ENCODE assay signal across 1 cellular context in the genomic region with DNA sequence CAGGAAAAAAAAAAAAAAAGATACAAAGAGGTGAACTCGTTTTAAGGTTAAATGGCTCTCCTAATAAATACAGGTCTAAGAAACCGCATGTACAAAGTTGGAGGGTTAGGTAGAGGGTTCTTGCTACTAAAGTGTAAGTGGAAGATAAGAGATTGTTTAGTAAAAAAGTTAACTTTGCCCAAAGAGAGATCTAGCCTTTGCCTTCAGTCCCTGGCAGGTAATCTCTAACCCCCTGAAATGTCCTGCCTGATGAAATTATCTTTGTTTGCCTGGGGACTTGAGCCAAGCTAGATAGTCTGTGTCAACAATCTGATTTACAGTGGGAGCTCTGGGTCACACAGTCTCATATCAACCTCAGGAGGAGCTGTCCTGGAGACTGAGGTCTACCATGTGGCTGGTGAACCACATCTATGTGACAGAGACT.
A peak's percentile ranks its signal among the peaks of the same experiment; 100 is the strongest.
TF ChIP-seq lines count a peak whose summit lies in the region.

No MANE protein-coding gene starts in this region.

TF ChIP-seq in K562, 482 proteins besides CTCF, POLR2A, EP300 and RAD21 (continued from another document and continues in another):
- TF ChIP-seq, protein P1, sequence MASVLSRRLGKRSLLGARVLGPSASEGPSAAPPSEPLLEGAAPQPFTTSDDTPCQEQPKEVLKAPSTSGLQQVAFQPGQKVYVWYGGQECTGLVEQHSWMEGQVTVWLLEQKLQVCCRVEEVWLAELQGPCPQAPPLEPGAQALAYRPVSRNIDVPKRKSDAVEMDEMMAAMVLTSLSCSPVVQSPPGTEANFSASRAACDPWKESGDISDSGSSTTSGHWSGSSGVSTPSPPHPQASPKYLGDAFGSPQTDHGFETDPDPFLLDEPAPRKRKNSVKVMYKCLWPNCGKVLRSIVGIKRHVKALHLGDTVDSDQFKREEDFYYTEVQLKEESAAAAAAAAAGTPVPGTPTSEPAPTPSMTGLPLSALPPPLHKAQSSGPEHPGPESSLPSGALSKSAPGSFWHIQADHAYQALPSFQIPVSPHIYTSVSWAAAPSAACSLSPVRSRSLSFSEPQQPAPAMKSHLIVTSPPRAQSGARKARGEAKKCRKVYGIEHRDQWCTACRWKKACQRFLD (CRISPR knock-in tag; IDR thresholded peaks at IDR 0.05): no peak
- TF ChIP-seq POU5F1 (IDR thresholded peaks at IDR 0.05; ENCODE audit: borderline replicate concordance, low read depth, low read length, partially characterized antibody) (no peak), PCBP1 (IDR thresholded peaks at IDR 0.05; ENCODE audit: low read depth, low read length, poor library complexity, severe bottlenecking) (no peak), SMARCE1 (IDR thresholded peaks at IDR 0.05) (peak; percentile 79), ZNF165 (CRISPR knock-in tag; IDR thresholded peaks at IDR 0.05; ENCODE audit: borderline replicate concordance) (no peak), RBM34 (IDR thresholded peaks at IDR 0.05; ENCODE audit: borderline replicate concordance, insufficient read depth, low read length) (no peak), GTF2E2 (tag; IDR thresholded peaks at IDR 0.05) (no peak), SREBF2 (CRISPR knock-in tag; IDR thresholded peaks at IDR 0.05) (no peak), SLC30A9 (CRISPR knock-in tag; IDR thresholded peaks at IDR 0.05) (no peak), SMC3 (conservative IDR thresholded peaks at IDR 0.05; ENCODE audit: insufficient read depth, low read depth, low read length) (no peak), BACH1 (tag; IDR thresholded peaks at IDR 0.05) (no peak), SMARCC2 (IDR thresholded peaks at IDR 0.05; ENCODE audit: low read depth) (peak; percentile 63), NONO (IDR thresholded peaks at IDR 0.05; ENCODE audit: low read depth in 2 of 2, low read length in 1 of 2) (no peak; a peak in 1 of 4 replicates), HIVEP1 (CRISPR knock-in tag; IDR thresholded peaks at IDR 0.05) (no peak), POLR3A (IDR thresholded peaks at IDR 0.05; ENCODE audit: borderline replicate concordance, extremely low read depth, insufficient read depth, insufficient read length) (no peak), HDGF (IDR thresholded peaks at IDR 0.05) (no peak)
- TF ChIP-seq, protein P2, sequence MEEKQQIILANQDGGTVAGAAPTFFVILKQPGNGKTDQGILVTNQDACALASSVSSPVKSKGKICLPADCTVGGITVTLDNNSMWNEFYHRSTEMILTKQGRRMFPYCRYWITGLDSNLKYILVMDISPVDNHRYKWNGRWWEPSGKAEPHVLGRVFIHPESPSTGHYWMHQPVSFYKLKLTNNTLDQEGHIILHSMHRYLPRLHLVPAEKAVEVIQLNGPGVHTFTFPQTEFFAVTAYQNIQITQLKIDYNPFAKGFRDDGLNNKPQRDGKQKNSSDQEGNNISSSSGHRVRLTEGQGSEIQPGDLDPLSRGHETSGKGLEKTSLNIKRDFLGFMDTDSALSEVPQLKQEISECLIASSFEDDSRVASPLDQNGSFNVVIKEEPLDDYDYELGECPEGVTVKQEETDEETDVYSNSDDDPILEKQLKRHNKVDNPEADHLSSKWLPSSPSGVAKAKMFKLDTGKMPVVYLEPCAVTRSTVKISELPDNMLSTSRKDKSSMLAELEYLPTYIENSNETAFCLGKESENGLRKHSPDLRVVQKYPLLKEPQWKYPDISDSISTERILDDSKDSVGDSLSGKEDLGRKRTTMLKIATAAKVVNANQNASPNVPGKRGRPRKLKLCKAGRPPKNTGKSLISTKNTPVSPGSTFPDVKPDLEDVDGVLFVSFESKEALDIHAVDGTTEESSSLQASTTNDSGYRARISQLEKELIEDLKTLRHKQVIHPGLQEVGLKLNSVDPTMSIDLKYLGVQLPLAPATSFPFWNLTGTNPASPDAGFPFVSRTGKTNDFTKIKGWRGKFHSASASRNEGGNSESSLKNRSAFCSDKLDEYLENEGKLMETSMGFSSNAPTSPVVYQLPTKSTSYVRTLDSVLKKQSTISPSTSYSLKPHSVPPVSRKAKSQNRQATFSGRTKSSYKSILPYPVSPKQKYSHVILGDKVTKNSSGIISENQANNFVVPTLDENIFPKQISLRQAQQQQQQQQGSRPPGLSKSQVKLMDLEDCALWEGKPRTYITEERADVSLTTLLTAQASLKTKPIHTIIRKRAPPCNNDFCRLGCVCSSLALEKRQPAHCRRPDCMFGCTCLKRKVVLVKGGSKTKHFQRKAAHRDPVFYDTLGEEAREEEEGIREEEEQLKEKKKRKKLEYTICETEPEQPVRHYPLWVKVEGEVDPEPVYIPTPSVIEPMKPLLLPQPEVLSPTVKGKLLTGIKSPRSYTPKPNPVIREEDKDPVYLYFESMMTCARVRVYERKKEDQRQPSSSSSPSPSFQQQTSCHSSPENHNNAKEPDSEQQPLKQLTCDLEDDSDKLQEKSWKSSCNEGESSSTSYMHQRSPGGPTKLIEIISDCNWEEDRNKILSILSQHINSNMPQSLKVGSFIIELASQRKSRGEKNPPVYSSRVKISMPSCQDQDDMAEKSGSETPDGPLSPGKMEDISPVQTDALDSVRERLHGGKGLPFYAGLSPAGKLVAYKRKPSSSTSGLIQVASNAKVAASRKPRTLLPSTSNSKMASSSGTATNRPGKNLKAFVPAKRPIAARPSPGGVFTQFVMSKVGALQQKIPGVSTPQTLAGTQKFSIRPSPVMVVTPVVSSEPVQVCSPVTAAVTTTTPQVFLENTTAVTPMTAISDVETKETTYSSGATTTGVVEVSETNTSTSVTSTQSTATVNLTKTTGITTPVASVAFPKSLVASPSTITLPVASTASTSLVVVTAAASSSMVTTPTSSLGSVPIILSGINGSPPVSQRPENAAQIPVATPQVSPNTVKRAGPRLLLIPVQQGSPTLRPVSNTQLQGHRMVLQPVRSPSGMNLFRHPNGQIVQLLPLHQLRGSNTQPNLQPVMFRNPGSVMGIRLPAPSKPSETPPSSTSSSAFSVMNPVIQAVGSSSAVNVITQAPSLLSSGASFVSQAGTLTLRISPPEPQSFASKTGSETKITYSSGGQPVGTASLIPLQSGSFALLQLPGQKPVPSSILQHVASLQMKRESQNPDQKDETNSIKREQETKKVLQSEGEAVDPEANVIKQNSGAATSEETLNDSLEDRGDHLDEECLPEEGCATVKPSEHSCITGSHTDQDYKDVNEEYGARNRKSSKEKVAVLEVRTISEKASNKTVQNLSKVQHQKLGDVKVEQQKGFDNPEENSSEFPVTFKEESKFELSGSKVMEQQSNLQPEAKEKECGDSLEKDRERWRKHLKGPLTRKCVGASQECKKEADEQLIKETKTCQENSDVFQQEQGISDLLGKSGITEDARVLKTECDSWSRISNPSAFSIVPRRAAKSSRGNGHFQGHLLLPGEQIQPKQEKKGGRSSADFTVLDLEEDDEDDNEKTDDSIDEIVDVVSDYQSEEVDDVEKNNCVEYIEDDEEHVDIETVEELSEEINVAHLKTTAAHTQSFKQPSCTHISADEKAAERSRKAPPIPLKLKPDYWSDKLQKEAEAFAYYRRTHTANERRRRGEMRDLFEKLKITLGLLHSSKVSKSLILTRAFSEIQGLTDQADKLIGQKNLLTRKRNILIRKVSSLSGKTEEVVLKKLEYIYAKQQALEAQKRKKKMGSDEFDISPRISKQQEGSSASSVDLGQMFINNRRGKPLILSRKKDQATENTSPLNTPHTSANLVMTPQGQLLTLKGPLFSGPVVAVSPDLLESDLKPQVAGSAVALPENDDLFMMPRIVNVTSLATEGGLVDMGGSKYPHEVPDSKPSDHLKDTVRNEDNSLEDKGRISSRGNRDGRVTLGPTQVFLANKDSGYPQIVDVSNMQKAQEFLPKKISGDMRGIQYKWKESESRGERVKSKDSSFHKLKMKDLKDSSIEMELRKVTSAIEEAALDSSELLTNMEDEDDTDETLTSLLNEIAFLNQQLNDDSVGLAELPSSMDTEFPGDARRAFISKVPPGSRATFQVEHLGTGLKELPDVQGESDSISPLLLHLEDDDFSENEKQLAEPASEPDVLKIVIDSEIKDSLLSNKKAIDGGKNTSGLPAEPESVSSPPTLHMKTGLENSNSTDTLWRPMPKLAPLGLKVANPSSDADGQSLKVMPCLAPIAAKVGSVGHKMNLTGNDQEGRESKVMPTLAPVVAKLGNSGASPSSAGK (IDR thresholded peaks at IDR 0.05): peak; percentile 28
- TF ChIP-seq, protein P3, sequence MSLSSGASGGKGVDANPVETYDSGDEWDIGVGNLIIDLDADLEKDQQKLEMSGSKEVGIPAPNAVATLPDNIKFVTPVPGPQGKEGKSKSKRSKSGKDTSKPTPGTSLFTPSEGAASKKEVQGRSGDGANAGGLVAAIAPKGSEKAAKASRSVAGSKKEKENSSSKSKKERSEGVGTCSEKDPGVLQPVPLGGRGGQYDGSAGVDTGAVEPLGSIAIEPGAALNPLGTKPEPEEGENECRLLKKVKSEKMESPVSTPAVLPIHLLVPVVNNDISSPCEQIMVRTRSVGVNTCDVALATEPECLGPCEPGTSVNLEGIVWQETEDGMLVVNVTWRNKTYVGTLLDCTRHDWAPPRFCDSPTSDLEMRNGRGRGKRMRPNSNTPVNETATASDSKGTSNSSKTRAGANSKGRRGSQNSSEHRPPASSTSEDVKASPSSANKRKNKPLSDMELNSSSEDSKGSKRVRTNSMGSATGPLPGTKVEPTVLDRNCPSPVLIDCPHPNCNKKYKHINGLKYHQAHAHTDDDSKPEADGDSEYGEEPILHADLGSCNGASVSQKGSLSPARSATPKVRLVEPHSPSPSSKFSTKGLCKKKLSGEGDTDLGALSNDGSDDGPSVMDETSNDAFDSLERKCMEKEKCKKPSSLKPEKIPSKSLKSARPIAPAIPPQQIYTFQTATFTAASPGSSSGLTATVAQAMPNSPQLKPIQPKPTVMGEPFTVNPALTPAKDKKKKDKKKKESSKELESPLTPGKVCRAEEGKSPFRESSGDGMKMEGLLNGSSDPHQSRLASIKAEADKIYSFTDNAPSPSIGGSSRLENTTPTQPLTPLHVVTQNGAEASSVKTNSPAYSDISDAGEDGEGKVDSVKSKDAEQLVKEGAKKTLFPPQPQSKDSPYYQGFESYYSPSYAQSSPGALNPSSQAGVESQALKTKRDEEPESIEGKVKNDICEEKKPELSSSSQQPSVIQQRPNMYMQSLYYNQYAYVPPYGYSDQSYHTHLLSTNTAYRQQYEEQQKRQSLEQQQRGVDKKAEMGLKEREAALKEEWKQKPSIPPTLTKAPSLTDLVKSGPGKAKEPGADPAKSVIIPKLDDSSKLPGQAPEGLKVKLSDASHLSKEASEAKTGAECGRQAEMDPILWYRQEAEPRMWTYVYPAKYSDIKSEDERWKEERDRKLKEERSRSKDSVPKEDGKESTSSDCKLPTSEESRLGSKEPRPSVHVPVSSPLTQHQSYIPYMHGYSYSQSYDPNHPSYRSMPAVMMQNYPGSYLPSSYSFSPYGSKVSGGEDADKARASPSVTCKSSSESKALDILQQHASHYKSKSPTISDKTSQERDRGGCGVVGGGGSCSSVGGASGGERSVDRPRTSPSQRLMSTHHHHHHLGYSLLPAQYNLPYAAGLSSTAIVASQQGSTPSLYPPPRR (CRISPR knock-in tag; IDR thresholded peaks at IDR 0.05; ENCODE audit: borderline replicate concordance): no peak
- TF ChIP-seq, protein P4, sequence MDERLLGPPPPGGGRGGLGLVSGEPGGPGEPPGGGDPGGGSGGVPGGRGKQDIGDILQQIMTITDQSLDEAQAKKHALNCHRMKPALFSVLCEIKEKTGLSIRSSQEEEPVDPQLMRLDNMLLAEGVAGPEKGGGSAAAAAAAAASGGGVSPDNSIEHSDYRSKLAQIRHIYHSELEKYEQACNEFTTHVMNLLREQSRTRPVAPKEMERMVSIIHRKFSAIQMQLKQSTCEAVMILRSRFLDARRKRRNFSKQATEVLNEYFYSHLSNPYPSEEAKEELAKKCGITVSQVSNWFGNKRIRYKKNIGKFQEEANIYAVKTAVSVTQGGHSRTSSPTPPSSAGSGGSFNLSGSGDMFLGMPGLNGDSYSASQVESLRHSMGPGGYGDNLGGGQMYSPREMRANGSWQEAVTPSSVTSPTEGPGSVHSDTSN (CRISPR knock-in tag; IDR thresholded peaks at IDR 0.05; ENCODE audit: low read depth): no peak
- TF ChIP-seq, protein P4 (tag; conservative IDR thresholded peaks at IDR 0.05; ENCODE audit: low read depth): peak; percentile 84
- TF ChIP-seq, protein P5, sequence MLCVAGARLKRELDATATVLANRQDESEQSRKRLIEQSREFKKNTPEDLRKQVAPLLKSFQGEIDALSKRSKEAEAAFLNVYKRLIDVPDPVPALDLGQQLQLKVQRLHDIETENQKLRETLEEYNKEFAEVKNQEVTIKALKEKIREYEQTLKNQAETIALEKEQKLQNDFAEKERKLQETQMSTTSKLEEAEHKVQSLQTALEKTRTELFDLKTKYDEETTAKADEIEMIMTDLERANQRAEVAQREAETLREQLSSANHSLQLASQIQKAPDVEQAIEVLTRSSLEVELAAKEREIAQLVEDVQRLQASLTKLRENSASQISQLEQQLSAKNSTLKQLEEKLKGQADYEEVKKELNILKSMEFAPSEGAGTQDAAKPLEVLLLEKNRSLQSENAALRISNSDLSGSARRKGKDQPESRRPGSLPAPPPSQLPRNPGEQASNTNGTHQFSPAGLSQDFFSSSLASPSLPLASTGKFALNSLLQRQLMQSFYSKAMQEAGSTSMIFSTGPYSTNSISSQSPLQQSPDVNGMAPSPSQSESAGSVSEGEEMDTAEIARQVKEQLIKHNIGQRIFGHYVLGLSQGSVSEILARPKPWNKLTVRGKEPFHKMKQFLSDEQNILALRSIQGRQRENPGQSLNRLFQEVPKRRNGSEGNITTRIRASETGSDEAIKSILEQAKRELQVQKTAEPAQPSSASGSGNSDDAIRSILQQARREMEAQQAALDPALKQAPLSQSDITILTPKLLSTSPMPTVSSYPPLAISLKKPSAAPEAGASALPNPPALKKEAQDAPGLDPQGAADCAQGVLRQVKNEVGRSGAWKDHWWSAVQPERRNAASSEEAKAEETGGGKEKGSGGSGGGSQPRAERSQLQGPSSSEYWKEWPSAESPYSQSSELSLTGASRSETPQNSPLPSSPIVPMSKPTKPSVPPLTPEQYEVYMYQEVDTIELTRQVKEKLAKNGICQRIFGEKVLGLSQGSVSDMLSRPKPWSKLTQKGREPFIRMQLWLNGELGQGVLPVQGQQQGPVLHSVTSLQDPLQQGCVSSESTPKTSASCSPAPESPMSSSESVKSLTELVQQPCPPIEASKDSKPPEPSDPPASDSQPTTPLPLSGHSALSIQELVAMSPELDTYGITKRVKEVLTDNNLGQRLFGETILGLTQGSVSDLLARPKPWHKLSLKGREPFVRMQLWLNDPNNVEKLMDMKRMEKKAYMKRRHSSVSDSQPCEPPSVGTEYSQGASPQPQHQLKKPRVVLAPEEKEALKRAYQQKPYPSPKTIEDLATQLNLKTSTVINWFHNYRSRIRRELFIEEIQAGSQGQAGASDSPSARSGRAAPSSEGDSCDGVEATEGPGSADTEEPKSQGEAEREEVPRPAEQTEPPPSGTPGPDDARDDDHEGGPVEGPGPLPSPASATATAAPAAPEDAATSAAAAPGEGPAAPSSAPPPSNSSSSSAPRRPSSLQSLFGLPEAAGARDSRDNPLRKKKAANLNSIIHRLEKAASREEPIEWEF (CRISPR knock-in tag; IDR thresholded peaks at IDR 0.05): no peak
